1 cellular context compared by ENCODE assay signal in genomic region chr15:25905140-25905539, GRCh38.
A peak's percentile ranks its signal among the peaks of the same experiment; 100 is the strongest.
TF ChIP-seq lines count a peak whose summit lies in the region.

No MANE protein-coding gene starts in this region.

TF ChIP-seq in K562, 482 proteins besides CTCF, POLR2A, EP300 and RAD21 (continued from another document):
- TF ChIP-seq ZNF140 (CRISPR knock-in tag; IDR thresholded peaks at IDR 0.05) (no peak), HDAC2 (IDR thresholded peaks at IDR 0.05) (no peak), EGR1 (conservative IDR thresholded peaks at IDR 0.05) (no peak), CBX2 (IDR thresholded peaks at IDR 0.05; ENCODE audit: insufficient read depth, low read length, poor library complexity, severe bottlenecking) (no peak), CEBPG (CRISPR knock-in tag; IDR thresholded peaks at IDR 0.05) (no peak), CEBPG (tag; conservative IDR thresholded peaks at IDR 0.05 in 1 of 2, IDR thresholded peaks at IDR 0.05 in 1 of 2) (peak; percentile 28 to 62; a peak in 1 of 4 replicates)
